Comparison of ENCODE assay signal across 7 cellular contexts in genomic region chr17:46192211-46192483, GRCh38. TPM values are rescaled to one million over a fixed set of nuclear protein-coding genes. Genes with fewer than 3 reads are reported as not detected.
DNase-seq lines count a peak whose midpoint lies in the region; ATAC-seq and TF ChIP-seq lines count a peak whose summit lies in the region.

No MANE protein-coding gene starts in this region.

- H3K27ac ChIP-seq in hepatocyte (peak overlapping the region; percentile 99), spleen (peak overlapping the region; percentile 98 to 100 (median 100))

- DNase-seq in HCEC 1CT (peak; percentile 5), WTC11 (ENCODE audit: low spot score) (no peak), hepatocyte (ENCODE audit: low spot score) (no peak), spleen (no peak), HEK293T (ENCODE audit: extremely low spot score) (no peak), NCI-H774 (lab: John Stamatoyannopoulos, UW) (no peak), COLO829 (ENCODE audit: low spot score) (no peak)

- peaks cover 32% of the 10 kb centered on the region for H3K4me1 ChIP-seq in hepatocyte (ENCODE audit: insufficient read depth)
- peaks cover 40 to 78% (median 61%) of the 10 kb centered on the region in 6 donors for H3K4me1 ChIP-seq in spleen

- no peak for TF ChIP-seq CTCF in WTC11 (IDR thresholded peaks at IDR 0.05)
- no peak for TF ChIP-seq CTCF in hepatocyte (IDR thresholded peaks at IDR 0.05; ENCODE audit: poor library complexity)
- no peak for TF ChIP-seq CTCF in spleen (IDR thresholded peaks at IDR 0.05 in 8 of 11, conservative IDR thresholded peaks at IDR 0.05 in 3 of 11)

- WGBS in hepatocyte (ENCODE audit: low lambda C conversion rate, missing lambda C conversion rate) = under 1% methylated on average over 8 of the region's 8 CpGs
- 0% methylated on average over 8 of the region's 8 CpGs for WGBS in spleen, 5 donors

- CTCF ChIA-PET in WTC11 (lab: Charles Lee) = interaction anchor here (1.0 to 1.2 kb wide), 2 partner anchors 91 to 145 kb away, joined by 3 to 4 read pairs; no protein-coding TSS in a partner anchor
- CTCF ChIA-PET in HEK293T (lab: Yijun Ruan, JAX) = interaction anchor here (1.1 to 1.4 kb wide), 2 partner anchors 20 to 153 kb away, joined by 3 to 15 read pairs; no protein-coding TSS in a partner anchor

- H3K36me3 Mint-ChIP-seq in WTC11 = peaks cover 4% of the 10 kb centered on the region

- peaks cover 46% of the 10 kb centered on the region for H3K4me1 Mint-ChIP-seq in WTC11

- H3K4me3 ChIP-seq in hepatocyte = peak overlapping the region; percentile 63
- peak overlapping the region; percentile 87 to 96 (median 91) for H3K4me3 ChIP-seq in spleen

- H3K27me3 ChIP-seq in hepatocyte (no peaks in the 10 kb centered on the region), spleen (replicated peaks in 1 of 7) (no peaks in the 10 kb centered on the region)

- H3K4me3 Mint-ChIP-seq in WTC11 = peak overlapping the region; percentile 80

- peak overlapping the region; percentile 67 for H2AFZ ChIP-seq in hepatocyte

- H3K9me3 Mint-ChIP-seq in WTC11 = no peaks in the 10 kb centered on the region; the same call in 1 of the 2 replicates

- POLR2A ChIA-PET in WTC11 (lab: Charles Lee) (interaction anchor here (1.4 kb wide), 2 partner anchors 11 to 148 kb away, joined by 3 to 5 read pairs; no protein-coding TSS in a partner anchor), HEK293T (lab: Yijun Ruan, JAX) (interaction anchor here (1.1 to 1.7 kb wide), 7 partner anchors 9 to 147 kb away, joined by 3 to 9 read pairs (median 6); no protein-coding TSS in a partner anchor)

- H3K79me2 ChIP-seq in hepatocyte = peaks cover 84% of the 10 kb centered on the region

- ATAC-seq in WTC11 = no peak

- H3K27me3 Mint-ChIP-seq in WTC11 (ENCODE audit: low read depth) = 0 out of 2 replicates have a peak, but pooled peaks cover under 1% of the 10 kb centered on the region

- intact Hi-C loops in spleen (cut with DNase I; ENCODE audit: low total_unique reads) = no loop called here

- no peaks in the 10 kb centered on the region for H3K36me3 ChIP-seq in hepatocyte (replicated peaks; ENCODE audit: insufficient read depth, low read depth)
- H3K36me3 ChIP-seq in spleen = peaks cover 0 to 7% (median 0%) of the 10 kb centered on the region in 6 donors

- H3K4me2 ChIP-seq in hepatocyte = peak overlapping the region; percentile 77

- peaks cover 68% of the 10 kb centered on the region for H4K20me1 ChIP-seq in hepatocyte (ENCODE audit: insufficient read depth, poor library complexity, severe bottlenecking)

- H3K9me3 ChIP-seq in hepatocyte (ENCODE audit: low read depth) (no peaks in the 10 kb centered on the region), spleen (no peaks in the 10 kb centered on the region)

- H3K9me2 ChIP-seq in hepatocyte (replicated peaks; ENCODE audit: insufficient read depth) = no peaks in the 10 kb centered on the region

- TF ChIP-seq POLR2A in spleen (IDR thresholded peaks at IDR 0.05) = no peak

- peak overlapping the region; percentile 92 for H3K27ac Mint-ChIP-seq in WTC11

TF ChIP-seq in WTC11, 78 proteins besides CTCF, POLR2A, EP300 and RAD21:
- TF ChIP-seq, protein P1, sequence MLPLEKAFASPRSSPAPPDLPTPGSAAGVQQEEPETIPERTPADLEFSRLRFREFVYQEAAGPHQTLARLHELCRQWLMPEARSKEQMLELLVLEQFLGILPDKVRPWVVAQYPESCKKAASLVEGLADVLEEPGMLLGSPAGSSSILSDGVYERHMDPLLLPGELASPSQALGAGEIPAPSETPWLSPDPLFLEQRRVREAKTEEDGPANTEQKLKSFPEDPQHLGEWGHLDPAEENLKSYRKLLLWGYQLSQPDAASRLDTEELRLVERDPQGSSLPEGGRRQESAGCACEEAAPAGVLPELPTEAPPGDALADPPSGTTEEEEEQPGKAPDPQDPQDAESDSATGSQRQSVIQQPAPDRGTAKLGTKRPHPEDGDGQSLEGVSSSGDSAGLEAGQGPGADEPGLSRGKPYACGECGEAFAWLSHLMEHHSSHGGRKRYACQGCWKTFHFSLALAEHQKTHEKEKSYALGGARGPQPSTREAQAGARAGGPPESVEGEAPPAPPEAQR (CRISPR knock-in tag; IDR thresholded peaks at IDR 0.05) = no peak
- TF ChIP-seq, protein P2, sequence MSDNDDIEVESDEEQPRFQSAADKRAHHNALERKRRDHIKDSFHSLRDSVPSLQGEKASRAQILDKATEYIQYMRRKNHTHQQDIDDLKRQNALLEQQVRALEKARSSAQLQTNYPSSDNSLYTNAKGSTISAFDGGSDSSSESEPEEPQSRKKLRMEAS (CRISPR knock-in tag; IDR thresholded peaks at IDR 0.05) = 0 out of 2 replicates have a peak, but pooled peaks have one; percentile 2
TF ChIP-seq in WTC11: peak in this region for 1.

TF ChIP-seq in HEK293T, 16 proteins besides CTCF, POLR2A, EP300 and RAD21:
- TF ChIP-seq SUZ12 (IDR thresholded peaks at IDR 0.05) = no peak
- no peak for TF ChIP-seq SP1 (IDR thresholded peaks at IDR 0.05)
- no peak for TF ChIP-seq FOXM1 (IDR thresholded peaks at IDR 0.05; ENCODE audit: borderline replicate concordance)
- TF ChIP-seq FOXK2 (IDR thresholded peaks at IDR 0.05) = no peak

RNA-seq across cellular contexts. Expression of gene KANSL1, which starts 1.1 kb away (rescaled TPM):
- 66.4 to 72.7 TPM (median 68.5 TPM) in 3 replicates for total RNA-seq in WTC11 (2021)
- 68.2 and 84.3 TPM in 2 replicates for total RNA-seq in hepatocyte
- 32.6 and 37.3 TPM in 2 replicates for polyA plus RNA-seq in hepatocyte
- total RNA-seq in spleen = 100 to 1,000 TPM in 5 of 7 donors, 10 to 100 TPM in 2; 89.5 to 173 (median 134) TPM
- 10 to 100 TPM; 10.9 to 18.1 (median 14.3) TPM for polyA plus RNA-seq in spleen
